ENCODE assay signal across 8 cellular contexts in genomic region chr14:75277796-75278421, GRCh38. TPM values are rescaled to one million over a fixed set of nuclear protein-coding genes. Genes with fewer than 3 reads are reported as not detected.
DNase-seq lines count a peak whose midpoint lies in the region; ATAC-seq and TF ChIP-seq lines count a peak whose summit lies in the region.

No MANE protein-coding gene starts in this region.

- H3K9ac ChIP-seq in SK-N-MC (ENCODE audit: insufficient read length): peak overlapping the region; percentile 74

- no peaks in the 10 kb centered on the region for H3K27me3 ChIP-seq in ovary

- H3K36me3 ChIP-seq in SK-N-MC (ENCODE audit: insufficient read depth, low read length) (peaks cover 30% of the 10 kb centered on the region), ovary (peaks cover 3% of the 10 kb centered on the region)

- DNase-seq in 8988T (peak; percentile 49), SK-N-MC (ENCODE audit: low read depth, low spot score) (no peak), ovary (no peak), T1000 (lab: John Stamatoyannopoulos, UW) (no peak), HuH-7 (ENCODE audit: low spot score) (no peak), activated gamma-delta T cell (lab: John Stamatoyannopoulos, UW) (no peak)

- H3K4me3 ChIP-seq in SK-N-MC (peak overlapping the region; percentile 98), ovary (peak overlapping the region; percentile 80)

- no peak for TF ChIP-seq CTCF in ovary (IDR thresholded peaks at IDR 0.05)

- ATAC-seq in GM19351 (IDR thresholded peaks at IDR 0.05; ENCODE audit: unreplicated experiment): peak; percentile 2
- ATAC-seq in esophagus mucosa: peak; percentile 1

- no peak for TF ChIP-seq POLR2A in ovary (IDR thresholded peaks at IDR 0.05)

- H3K9me3 ChIP-seq in SK-N-MC (ENCODE audit: low read depth, low read length): no peaks in the 10 kb centered on the region
- no peaks in the 10 kb centered on the region for H3K9me3 ChIP-seq in ovary

- intact Hi-C loops in ovary (cut with DNase I): loop anchor here in 2 of 4 donors (2.0 to 5.0 kb wide), 2 partner anchors 17 to 101 kb away; partner anchors contain the start of gene TMED10 (in 1 of the 2)

- WGBS in ovary, 3 donors: 0 to 1% (median 1%) methylated on average over 28 of the region's 28 CpGs

- H3K4me1 ChIP-seq in ovary (ENCODE audit: insufficient read depth): peaks cover 15% of the 10 kb centered on the region

- peak overlapping the region; percentile 83 for H3K27ac ChIP-seq in SK-N-MC
- peak overlapping the region; percentile 97 to 99 for H3K27ac ChIP-seq in ovary

- TF ChIP-seq EP300 in ovary (IDR thresholded peaks at IDR 0.05): no peak

RNA-seq across cellular contexts. Expression of gene FOS, which starts 0.7 kb away (rescaled TPM):
- total RNA-seq in esophagus mucosa: 125 TPM
- 1,000 to 10,000 TPM in 2 of 7 donors, 100 to 1,000 TPM in 5; 115 to 2,019 (median 178) TPM for total RNA-seq in ovary
- 100 to 1,000 TPM; 129 to 499 TPM for polyA plus RNA-seq in ovary
